26 cellular contexts compared by ENCODE assay signal in the genomic region with DNA sequence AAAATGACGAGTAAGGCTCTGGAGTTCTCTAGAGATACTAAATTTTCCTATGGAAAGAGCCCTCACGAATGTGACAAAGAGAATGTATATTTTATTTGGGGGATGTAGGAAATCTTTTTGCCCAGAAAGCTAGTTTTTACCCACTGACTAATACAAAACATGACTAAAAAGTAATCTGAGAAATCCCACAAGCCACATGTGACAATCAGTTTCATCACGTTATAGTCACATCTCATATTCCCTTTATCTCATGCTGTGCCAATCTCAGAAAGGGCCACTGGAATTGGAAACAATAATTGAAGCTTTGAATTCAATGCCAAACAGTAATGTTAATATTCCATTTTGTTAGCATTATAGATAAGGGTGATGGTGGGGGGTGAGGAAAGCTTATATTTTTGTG.
"Had no signal": no experiment of that assay in that cellular context is flagged by ENCODE, and none has a peak within 500 bp of the region (broad histone marks: within the 10 kb centered on the region; RNA-seq: fewer than 3 reads in every experiment).

No MANE protein-coding gene starts in this region.

- H3K9me3 ChIP-seq: gastrocnemius medialis, left ventricle myocardium inferior, mucosa of descending colon, right lobe of liver, stomach, suprapubic skin, tibial artery, upper lobe of right lung had no signal

- H3K27me3 ChIP-seq: gastrocnemius medialis, hepatocyte, right lobe of liver, stomach, suprapubic skin, tibial artery, upper lobe of right lung had no signal

- H3K4me3 ChIP-seq: gastrocnemius medialis, hepatocyte, left ventricle myocardium inferior, lung, mucosa of descending colon, right lobe of liver, skin epidermis, stomach, suprapubic skin, tibial artery, upper lobe of right lung had no signal

- ATAC-seq: activated naive CD4-positive, alpha-beta T cell treated with anti-CD3 and anti-CD28 coated beads, Interleukin-2, amount 50 U/mL, for 72 hours; activated T-cell treated with anti-CD3 and anti-CD28 coated beads, Interleukin-2, amount 50 U/mL, for 72 hours; gastrocnemius medialis; mucosa of descending colon; natural killer cell treated with Interleukin-12 subunit alpha and Interleukin-12 subunit beta and Interleukin-15 and Interleukin-18, amount 100 ng/mL, for 72 hours; right lobe of liver; stimulated activated effector memory CD8-positive, alpha-beta T cell treated with anti-CD3 and anti-CD28 coated beads, Interleukin-12 subunit alpha, Interleukin-12 subunit beta, amount 100 ng/mL, for 72 hours; upper lobe of right lung; WTC11 had no signal

- H3K27ac ChIP-seq: gastrocnemius medialis, hepatocyte, left ventricle myocardium inferior, right lobe of liver, stomach, suprapubic skin, tibial artery, upper lobe of right lung had no signal

- H3K4me1 ChIP-seq: gastrocnemius medialis, left ventricle myocardium inferior, right lobe of liver, stomach, suprapubic skin, tibial artery, upper lobe of right lung had no signal

- DNase-seq: activated naive CD4-positive, alpha-beta T cell; activated T-cell treated with anti-CD3 and anti-CD28 coated beads for 4 hours; activated T-cell treated with anti-CD3 and anti-CD28 coated beads, Interleukin-2, amount 50 U/mL, for 72 hours; anterior cingulate cortex; effector memory CD4-positive, alpha-beta T cell; gastrocnemius medialis; glutamatergic neuron; islet precursor cell; left ventricle myocardium inferior; mesendoderm; mucosa of descending colon; right lobe of liver; stimulated activated CD4-positive, alpha-beta T cell treated with anti-CD3 and anti-CD28 coated beads, Interleukin-12 subunit alpha, Interleukin-12 subunit beta, amount 100 ng/mL, for 4 hours; stimulated activated CD4-positive, alpha-beta T cell treated with anti-CD3 and anti-CD28 coated beads, Interleukin-4, amount 100 ng/mL, for 1 hour; stomach; T-helper 2 cell; tibial artery; upper lobe of right lung had no signal

- H3K36me3 ChIP-seq: gastrocnemius medialis, left ventricle myocardium inferior, right lobe of liver, stomach, suprapubic skin, tibial artery, upper lobe of right lung had no signal
